8 cellular contexts compared by ENCODE assay signal in the genomic region with DNA sequence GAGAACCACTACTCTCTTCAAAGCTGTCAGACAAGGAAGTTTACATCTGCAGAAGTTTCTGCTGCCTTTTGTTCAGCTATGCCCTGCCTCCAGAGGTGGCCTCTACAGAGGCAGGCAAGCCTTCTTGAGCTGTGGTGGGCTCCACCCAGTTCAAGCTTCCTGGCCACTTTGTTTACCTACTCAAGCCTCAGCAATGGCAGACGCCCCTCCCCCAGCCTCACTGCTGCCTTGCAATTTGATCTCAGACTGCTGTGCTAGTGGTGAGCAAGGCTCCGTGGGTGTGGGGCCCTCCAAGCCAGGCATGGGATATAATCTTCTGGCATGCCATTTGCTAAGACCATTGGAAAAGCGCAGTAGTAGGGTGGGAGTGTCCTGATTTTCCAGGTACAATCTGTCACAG.
A peak's percentile ranks its signal among the peaks of the same experiment; 100 is the strongest.
DNase-seq lines count a peak whose midpoint lies in the region; ATAC-seq and TF ChIP-seq lines count a peak whose summit lies in the region.
"Not testable (repeated sequence)": the region's sequence is repeated elsewhere in the genome, so short reads cannot be mapped to it uniquely, and the experiment has no call there.

No MANE protein-coding gene starts in this region.

- H3K9me1 ChIP-seq in IMR-90 (ENCODE audit: insufficient read depth, low read length), result not testable (repeated sequence)

- H3K4me3 Mint-ChIP-seq in WTC11, result not testable (repeated sequence)

- H3K9me3 ChIP-seq in IMR-90 (ENCODE audit: control insufficient read depth, insufficient read depth, low read length); body of pancreas; iPS-15b (ENCODE audit: control insufficient read depth, insufficient read depth, low read length): not testable (repeated sequence)

- H4K8ac ChIP-seq in IMR-90 (ENCODE audit: low read depth in 2 of 2, low read length in 2 of 2), result not testable (repeated sequence)

- H3K27me3 Mint-ChIP-seq in WTC11 (ENCODE audit: low read depth), result peaks cover 13% of the 10 kb centered on the region

- POLR2A ChIA-PET in IMR-90 (lab: Charles Lee; ENCODE audit: unreplicated experiment); WTC11 (lab: Charles Lee): not testable (repeated sequence)

- not testable (repeated sequence) for H3K4me3 ChIP-seq in IMR-90 (ENCODE audit: insufficient read depth, low read depth, low read length); body of pancreas
- peak overlapping the region; percentile 13 for H3K4me3 ChIP-seq in iPS-15b (ENCODE audit: low read depth, low read length)

- H3K4ac ChIP-seq in IMR-90 (ENCODE audit: low read depth, low read length), result not testable (repeated sequence)

- H3K36me3 Mint-ChIP-seq in WTC11, result not testable (repeated sequence)

- dilution Hi-C loops in IMR-90 (cut with HindIII; ENCODE audit: low sequenced_read_pairs, unreplicated experiment), result not testable (repeated sequence)

- H3K27ac Mint-ChIP-seq in WTC11, result not testable (repeated sequence)

- H2AFZ ChIP-seq in IMR-90 (replicated peaks; ENCODE audit: low read length, poor library complexity), result not testable (repeated sequence)

- H3K79me1 ChIP-seq in IMR-90 (ENCODE audit: low read depth in 1 of 2, low read length in 2 of 2), result not testable (repeated sequence)

- H4K20me1 ChIP-seq in IMR-90 (ENCODE audit: insufficient read depth, low read length), result not testable (repeated sequence)

- intact Hi-C loops in IMR-90 (cut with micrococcal nuclease), result loop anchor here (10.0 kb wide), 1 partner anchor 226 kb away; a partner anchor contains a TSS
- intact Hi-C loops in body of pancreas (cut with DNase I), result not testable (repeated sequence)

- H3K4me1 ChIP-seq in IMR-90 (ENCODE audit: control insufficient read depth, insufficient read depth, low read length); body of pancreas; iPS-15b (ENCODE audit: control insufficient read depth, insufficient read depth, low read length): not testable (repeated sequence)

- DNase-seq in DMS153 (lab: John Stamatoyannopoulos, UW) (peak; percentile 2), NCI-H82 (lab: John Stamatoyannopoulos, UW) (peak; percentile 44), WTC11 (ENCODE audit: low spot score) (peak; percentile 75), body of pancreas (peak in 3 of 4 donors; percentile 28 to 79 (median 55)), mucosa of gallbladder (ENCODE audit: low spot score) (peak; percentile 11), ureter (ENCODE audit: low spot score) (peak; percentile 44)
- DNase-seq in IMR-90, result not testable (repeated sequence)

- not testable (repeated sequence) for TF ChIP-seq CTCF in IMR-90 (conservative IDR thresholded peaks at IDR 0.05; ENCODE audit: low read depth, low read length); WTC11 (IDR thresholded peaks at IDR 0.05); body of pancreas (IDR thresholded peaks at IDR 0.05)

- H3K4me2 ChIP-seq in IMR-90 (ENCODE audit: low read depth, low read length), result not testable (repeated sequence)

- not testable (repeated sequence) for H3K9ac ChIP-seq in IMR-90 (ENCODE audit: low read depth, low read length); iPS-15b (ENCODE audit: low read depth, low read length)

- not testable (repeated sequence) for H2BK5ac ChIP-seq in IMR-90 (ENCODE audit: low read depth, low read length, poor library complexity, severe bottlenecking)

- peaks cover 27% of the 10 kb centered on the region for H3K4me1 Mint-ChIP-seq in WTC11

- CTCF ChIA-PET in IMR-90 (lab: Yijun Ruan, JAX) (interaction anchor here (0.6 kb wide), 1 partner anchor 1059 kb away, joined by 3 read pairs; no protein-coding TSS in a partner anchor), WTC11 (lab: Charles Lee) (interaction anchor here (1.3 to 2.2 kb wide), 2 partner anchors 57 to 98 kb away, joined by 4 read pairs; no protein-coding TSS in a partner anchor)

- H3K9me3 Mint-ChIP-seq in WTC11, result peaks cover 21% of the 10 kb centered on the region

- H3K56ac ChIP-seq in IMR-90 (ENCODE audit: extremely low read depth, insufficient read depth, low read length), result not testable (repeated sequence)

- not testable (repeated sequence) for BruUV-seq in IMR-90 (replicated peaks; lab: Mats Ljungman, UMichigan)

- ATAC-seq in IMR-90 (ENCODE audit: low read depth) (0 out of 2 replicates have a peak, but pooled peaks have one; percentile 27), WTC11 (peak; percentile 51; the same call in 1 of the 2 replicates)
- ATAC-seq in body of pancreas, result not testable (repeated sequence)

- not testable (repeated sequence) for H2BK15ac ChIP-seq in IMR-90 (ENCODE audit: low read depth, low read length)

- H3K23ac ChIP-seq in IMR-90 (ENCODE audit: low read depth, low read length), result not testable (repeated sequence)

- not testable (repeated sequence) for TF ChIP-seq POLR2A in IMR-90 (IDR thresholded peaks at IDR 0.05; ENCODE audit: low read depth, low read length); body of pancreas (IDR thresholded peaks at IDR 0.05)

- in situ Hi-C loops in IMR-90 (cut with MboI; ENCODE audit: low sequenced_read_pairs), result not testable (repeated sequence)

- H3K27ac ChIP-seq in IMR-90 (ENCODE audit: insufficient read depth, low read length); body of pancreas: not testable (repeated sequence)

- WGBS in IMR-90 (ENCODE audit: extremely low coverage in 2 of 2, insufficient read length in 1 of 2), 2 experiments, result no CpG with 5 or more reads among the region's 3 CpGs
- WGBS in body of pancreas, 2 donors, result 38 to 54% methylated on average over 3 of the region's 3 CpGs

- H3K14ac ChIP-seq in IMR-90 (replicated peaks; ENCODE audit: low read depth, low read length), result not testable (repeated sequence)

- H3K18ac ChIP-seq in IMR-90 (ENCODE audit: low read depth, low read length), result not testable (repeated sequence)

- not testable (repeated sequence) for H4K5ac ChIP-seq in IMR-90 (ENCODE audit: low read depth, low read length)

- H4K91ac ChIP-seq in IMR-90 (ENCODE audit: insufficient read depth, low read depth, low read length), result not testable (repeated sequence)

- H2AK5ac ChIP-seq in IMR-90 (ENCODE audit: low read depth, low read length), result not testable (repeated sequence)

- H3K36me3 ChIP-seq in IMR-90 (ENCODE audit: control insufficient read depth, insufficient read depth, low read length); body of pancreas (replicated peaks in 1 of 2; ENCODE audit: insufficient read depth in 1 of 2, low read depth in 2 of 2); iPS-15b (ENCODE audit: control insufficient read depth, insufficient read depth, low read length): not testable (repeated sequence)

- not testable (repeated sequence) for H2AK9ac ChIP-seq in IMR-90 (replicated peaks; ENCODE audit: low read depth, low read length, poor library complexity)

- H3K27me3 ChIP-seq in IMR-90 (ENCODE audit: control insufficient read depth, insufficient read depth, low read length); body of pancreas; iPS-15b (ENCODE audit: control insufficient read depth, insufficient read depth, low read length): not testable (repeated sequence)

- TF ChIP-seq RAD21 in IMR-90 (IDR thresholded peaks at IDR 0.05; ENCODE audit: low read length), result not testable (repeated sequence)

- not testable (repeated sequence) for H2BK120ac ChIP-seq in IMR-90 (ENCODE audit: low read depth, low read length)

- H2BK20ac ChIP-seq in IMR-90 (ENCODE audit: low read depth, low read length), result not testable (repeated sequence)

TF ChIP-seq in WTC11, 78 proteins besides CTCF, POLR2A, EP300 and RAD21:
- TF ChIP-seq FOXK1 (CRISPR knock-in tag; IDR thresholded peaks at IDR 0.05), result peak; percentile 40; the same call in 1 of the 2 replicates
